Comparison of ENCODE assay signal across 8 cellular contexts in genomic region chr16:85296859-85297698, GRCh38.
A peak's percentile ranks its signal among the peaks of the same experiment; 100 is the strongest.
DNase-seq lines count a peak whose midpoint lies in the region; ATAC-seq and TF ChIP-seq lines count a peak whose summit lies in the region.

No MANE protein-coding gene starts in this region.

- no peaks in the 10 kb centered on the region for H3K9me3 Mint-ChIP-seq in CD14-positive monocyte
- H3K9me3 Mint-ChIP-seq in brain: no peaks in the 10 kb centered on the region

- peaks cover 2 to 10% (median 4%) of the 10 kb centered on the region in 3 donors for H3K27me3 Mint-ChIP-seq in CD14-positive monocyte (ENCODE audit: low read depth in 3 of 3)
- peaks cover 7% of the 10 kb centered on the region for H3K27me3 Mint-ChIP-seq in brain

- TF ChIP-seq CTCF in CD14-positive monocyte (IDR thresholded peaks at IDR 0.05) (peak; percentile 94), brain (conservative IDR thresholded peaks at IDR 0.05) (peak; percentile 54 to 72)

- no peaks in the 10 kb centered on the region for H3K36me3 Mint-ChIP-seq in CD14-positive monocyte
- no peaks in the 10 kb centered on the region for H3K36me3 Mint-ChIP-seq in brain

- H3K4me1 Mint-ChIP-seq in CD14-positive monocyte: peaks cover 8% of the 10 kb centered on the region
- H3K4me1 Mint-ChIP-seq in brain: peaks cover 40% of the 10 kb centered on the region

- ATAC-seq in HG03457 (IDR thresholded peaks at IDR 0.05; ENCODE audit: unreplicated experiment) (no peak), HG03175 (IDR thresholded peaks at IDR 0.05; ENCODE audit: unreplicated experiment) (no peak)

- intact Hi-C loops in CD14-positive monocyte (cut with micrococcal nuclease): loop anchor here (5.0 to 10.0 kb wide), 2 partner anchors 35 to 418 kb away; no protein-coding TSS in a partner anchor

- H3K27ac Mint-ChIP-seq in CD14-positive monocyte (peak overlapping the region in 1 of 7 donors; percentile 6), brain (peak overlapping the region in 4 of 5 experiments; percentile 41 to 84 (median 62))

- DNase-seq in CD14-positive monocyte (ENCODE audit: low spot score) (peak; percentile 72), HPDE6-E6E7 (ENCODE audit: extremely low spot score) (peak; percentile 56), T-helper 2 cell (peak in 3 of 5 experiments; percentile 14 to 45 (median 22)), kidney tubule cell (ENCODE audit: low spot score) (peak; percentile 45)
- DNase-seq in stimulated activated CD8-positive, alpha-beta memory T cell treated with anti-CD3 and anti-CD28 coated beads, Interleukin-15, amount 100 ng/mL, for 48 hours (ENCODE audit: low read depth in 2 of 2): peak; percentile 12 to 24

- H3K4me3 Mint-ChIP-seq in CD14-positive monocyte: peak overlapping the region; percentile 37 to 53
- H3K4me3 Mint-ChIP-seq in brain: no peak overlapping the region

Comparison
In these comparisons a context has a peak if more than half of its experiments do, and no peak if none do; other contexts are left out.
1. DNase-seq: peak in every context shown above with its lines; median percentile 72 in CD14-positive monocyte; 56 in HPDE6-E6E7; 45 in kidney tubule cell; 22 in T-helper 2 cell; 18 in stimulated activated CD8-positive, alpha-beta memory T cell treated with anti-CD3 and anti-CD28 coated beads, Interleukin-15, amount 100 ng/mL, for 48 hours.
2. H3K4me3 Mint-ChIP-seq: peak in CD14-positive monocyte (2 of 2); none in brain (0 of 5).